ENCODE assay signal across 9 cellular contexts in the genomic region with DNA sequence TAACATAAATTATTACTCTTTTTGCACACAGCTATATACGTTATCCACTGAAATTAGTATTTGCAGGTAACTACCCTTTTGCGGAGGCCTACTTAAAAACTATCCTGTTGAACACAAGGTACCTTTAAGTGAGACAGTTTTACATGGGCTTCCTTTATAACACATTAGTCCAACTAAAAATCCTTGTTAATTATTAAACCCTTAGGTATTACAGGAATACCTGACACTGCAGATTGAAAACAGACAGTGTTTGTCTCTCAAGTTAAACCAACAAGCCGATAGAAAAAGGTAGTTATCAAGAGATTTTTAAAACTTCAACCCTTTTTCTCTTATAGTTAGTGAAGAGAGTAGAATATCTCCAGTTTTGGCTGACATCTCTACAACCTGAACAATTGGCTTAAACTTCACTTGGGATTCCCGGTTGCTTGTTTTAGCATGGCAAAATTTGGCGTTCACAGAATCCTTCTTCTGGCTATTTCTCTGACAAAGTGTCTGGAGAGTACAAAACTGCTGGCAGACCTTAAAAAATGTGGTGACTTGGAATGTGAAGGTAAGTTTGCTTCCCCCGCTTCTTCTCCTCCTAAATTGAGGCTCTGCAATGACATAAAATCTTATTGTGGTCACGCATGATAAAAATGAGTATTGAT. TPM values are rescaled to one million over a fixed set of nuclear protein-coding genes. Genes with fewer than 3 reads are reported as not detected.
DNase-seq lines count a peak whose midpoint lies in the region; ATAC-seq lines count a peak whose summit lies in the region.
"Had no signal": no experiment of that assay in that cellular context is flagged by ENCODE, and none has a peak within 500 bp of the region (broad histone marks: within the 10 kb centered on the region; RNA-seq: fewer than 3 reads in every experiment).

A gene with protein sequence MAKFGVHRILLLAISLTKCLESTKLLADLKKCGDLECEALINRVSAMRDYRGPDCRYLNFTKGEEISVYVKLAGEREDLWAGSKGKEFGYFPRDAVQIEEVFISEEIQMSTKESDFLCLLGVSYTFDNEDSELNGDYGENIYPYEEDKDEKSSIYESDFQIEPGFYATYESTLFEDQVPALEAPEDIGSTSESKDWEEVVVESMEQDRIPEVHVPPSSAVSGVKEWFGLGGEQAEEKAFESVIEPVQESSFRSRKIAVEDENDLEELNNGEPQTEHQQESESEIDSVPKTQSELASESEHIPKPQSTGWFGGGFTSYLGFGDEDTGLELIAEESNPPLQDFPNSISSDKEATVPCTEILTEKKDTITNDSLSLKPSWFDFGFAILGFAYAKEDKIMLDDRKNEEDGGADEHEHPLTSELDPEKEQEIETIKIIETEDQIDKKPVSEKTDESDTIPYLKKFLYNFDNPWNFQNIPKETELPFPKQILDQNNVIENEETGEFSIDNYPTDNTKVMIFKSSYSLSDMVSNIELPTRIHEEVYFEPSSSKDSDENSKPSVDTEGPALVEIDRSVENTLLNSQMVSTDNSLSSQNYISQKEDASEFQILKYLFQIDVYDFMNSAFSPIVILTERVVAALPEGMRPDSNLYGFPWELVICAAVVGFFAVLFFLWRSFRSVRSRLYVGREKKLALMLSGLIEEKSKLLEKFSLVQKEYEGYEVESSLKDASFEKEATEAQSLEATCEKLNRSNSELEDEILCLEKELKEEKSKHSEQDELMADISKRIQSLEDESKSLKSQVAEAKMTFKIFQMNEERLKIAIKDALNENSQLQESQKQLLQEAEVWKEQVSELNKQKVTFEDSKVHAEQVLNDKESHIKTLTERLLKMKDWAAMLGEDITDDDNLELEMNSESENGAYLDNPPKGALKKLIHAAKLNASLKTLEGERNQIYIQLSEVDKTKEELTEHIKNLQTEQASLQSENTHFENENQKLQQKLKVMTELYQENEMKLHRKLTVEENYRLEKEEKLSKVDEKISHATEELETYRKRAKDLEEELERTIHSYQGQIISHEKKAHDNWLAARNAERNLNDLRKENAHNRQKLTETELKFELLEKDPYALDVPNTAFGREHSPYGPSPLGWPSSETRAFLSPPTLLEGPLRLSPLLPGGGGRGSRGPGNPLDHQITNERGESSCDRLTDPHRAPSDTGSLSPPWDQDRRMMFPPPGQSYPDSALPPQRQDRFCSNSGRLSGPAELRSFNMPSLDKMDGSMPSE (N-terminal part only) (plus strand): TSS at position 236 of the 647 bp plus-strand sequence. CDS start 200 bp downstream, at position 436.

- H3K27ac Mint-ChIP-seq in stimulated activated naive CD8-positive, alpha-beta T cell treated with anti-CD3 and anti-CD28 coated beads, Interleukin-15, Interleukin-2, amounts not matched to agents 100 ng/mL and 50 ng/mL, for 24 hours = peak within 1 kb of the TSS; percentile 77
- H3K27ac Mint-ChIP-seq in activated T-cell treated with anti-CD3 and anti-CD28 coated beads, Interleukin-2, amount 50 U/mL, for 24 hours = no peak within 1 kb of the TSS

- H3K9me3 Mint-ChIP-seq in stimulated activated naive CD8-positive, alpha-beta T cell treated with anti-CD3 and anti-CD28 coated beads, Interleukin-15, Interleukin-2, amounts not matched to agents 100 ng/mL and 50 ng/mL, for 24 hours = no peaks in the 10 kb centered on the region
- no peaks in the 10 kb centered on the region for H3K9me3 Mint-ChIP-seq in activated T-cell treated with anti-CD3 and anti-CD28 coated beads, Interleukin-2, amount 50 U/mL, for 24 hours

- ATAC-seq in stimulated activated naive CD8-positive, alpha-beta T cell treated with anti-CD3 and anti-CD28 coated beads, Interleukin-15, Interleukin-2, amounts not matched to agents 100 U/mL and 50 U/mL, for 24 hours = no peak
- ATAC-seq in GM19395 (IDR thresholded peaks at IDR 0.05; ENCODE audit: unreplicated experiment) = no peak

- no peaks in the 10 kb centered on the region for H3K36me3 ChIP-seq in mucosa of rectum (ENCODE audit: control insufficient read depth in 2 of 2, insufficient read depth in 2 of 2, low read length in 2 of 2)

- H3K4me1 Mint-ChIP-seq in stimulated activated naive CD8-positive, alpha-beta T cell treated with anti-CD3 and anti-CD28 coated beads, Interleukin-15, Interleukin-2, amounts not matched to agents 100 ng/mL and 50 ng/mL, for 24 hours (ENCODE audit: low read depth) = peaks cover 41% of the 10 kb centered on the region
- peaks cover 37% of the 10 kb centered on the region for H3K4me1 Mint-ChIP-seq in activated T-cell treated with anti-CD3 and anti-CD28 coated beads, Interleukin-2, amount 50 U/mL, for 24 hours (ENCODE audit: low read depth)

- H3K36me3 Mint-ChIP-seq in stimulated activated naive CD8-positive, alpha-beta T cell treated with anti-CD3 and anti-CD28 coated beads, Interleukin-15, Interleukin-2, amounts not matched to agents 100 ng/mL and 50 ng/mL, for 24 hours (ENCODE audit: low read depth) = no peaks in the 10 kb centered on the region
- no peaks in the 10 kb centered on the region for H3K36me3 Mint-ChIP-seq in activated T-cell treated with anti-CD3 and anti-CD28 coated beads, Interleukin-2, amount 50 U/mL, for 24 hours (ENCODE audit: low read depth)

- in situ Hi-C loops in endometrial microvascular endothelial cells (cut with HindIII; ENCODE audit: inconsistent ontology term, low pct_unique_long_range_greater_than_20kb, low sequenced_read_pairs) = no loop called here

- H3K27ac ChIP-seq in mucosa of rectum (ENCODE audit: low read depth in 2 of 2, low read length in 2 of 2) = no peak within 1 kb of the TSS

- H3K9me3 ChIP-seq in mucosa of rectum (ENCODE audit: control insufficient read depth in 2 of 2, low read length in 2 of 2) = no peaks in the 10 kb centered on the region

- H3K9ac ChIP-seq in mucosa of rectum (ENCODE audit: low read depth in 1 of 2, low read length in 2 of 2) = peak within 1 kb of the TSS; percentile 30 to 54

- H3K4me3 Mint-ChIP-seq in stimulated activated naive CD8-positive, alpha-beta T cell treated with anti-CD3 and anti-CD28 coated beads, Interleukin-15, Interleukin-2, amounts not matched to agents 100 ng/mL and 50 ng/mL, for 24 hours = no peak within 1 kb of the TSS
- H3K4me3 Mint-ChIP-seq in activated T-cell treated with anti-CD3 and anti-CD28 coated beads, Interleukin-2, amount 50 U/mL, for 24 hours = no peak within 1 kb of the TSS

- no peaks in the 10 kb centered on the region for H3K27me3 ChIP-seq in mucosa of rectum (ENCODE audit: control insufficient read depth in 2 of 2, insufficient read depth in 2 of 2, low read length in 2 of 2)

- H3K4me3 ChIP-seq in mucosa of rectum (ENCODE audit: low read length in 2 of 2) = peak within 1 kb of the TSS; percentile 45 to 74

- H3K4me1 ChIP-seq in mucosa of rectum (ENCODE audit: control insufficient read depth in 2 of 2, insufficient read depth in 2 of 2, low read length in 2 of 2) = peaks cover 0 to 7% of the 10 kb centered on the region in 2 donors

- DNase-seq in stimulated activated naive CD8-positive, alpha-beta T cell treated with anti-CD3 and anti-CD28 coated beads, Interleukin-15, Interleukin-2, amounts not matched to agents 100 U/mL and 50 U/mL, for 24 hours = no peak
- no peak for DNase-seq in activated effector memory CD4-positive, alpha-beta T cell treated with anti-CD3 and anti-CD28 coated beads, Interleukin-2, amount 50 U/mL, for 16 hours
- DNase-seq in NCI-H2196 treated with DMSO at 0.1 percent for 48 hours (lab: John Stamatoyannopoulos, UW; ENCODE audit: unreplicated experiment) = no peak
- DNase-seq in activated T-cell treated with anti-CD3 and anti-CD28 coated beads, Interleukin-2, amount 50 U/mL, for 24 hours = no peak
- DNase-seq: glutamatergic neuron had no signal

- no peaks in the 10 kb centered on the region for H3K27me3 Mint-ChIP-seq in stimulated activated naive CD8-positive, alpha-beta T cell treated with anti-CD3 and anti-CD28 coated beads, Interleukin-15, Interleukin-2, amounts not matched to agents 100 ng/mL and 50 ng/mL, for 24 hours
- no peaks in the 10 kb centered on the region for H3K27me3 Mint-ChIP-seq in activated T-cell treated with anti-CD3 and anti-CD28 coated beads, Interleukin-2, amount 50 U/mL, for 24 hours

RNA-seq across cellular contexts. Expression of the gene that starts here (rescaled TPM):
- 11.6 TPM for total RNA-seq in endometrial microvascular endothelial cells (ENCODE audit: inconsistent ontology term)
